Comparison of ENCODE assay signal across 19 cellular contexts in the genomic region with DNA sequence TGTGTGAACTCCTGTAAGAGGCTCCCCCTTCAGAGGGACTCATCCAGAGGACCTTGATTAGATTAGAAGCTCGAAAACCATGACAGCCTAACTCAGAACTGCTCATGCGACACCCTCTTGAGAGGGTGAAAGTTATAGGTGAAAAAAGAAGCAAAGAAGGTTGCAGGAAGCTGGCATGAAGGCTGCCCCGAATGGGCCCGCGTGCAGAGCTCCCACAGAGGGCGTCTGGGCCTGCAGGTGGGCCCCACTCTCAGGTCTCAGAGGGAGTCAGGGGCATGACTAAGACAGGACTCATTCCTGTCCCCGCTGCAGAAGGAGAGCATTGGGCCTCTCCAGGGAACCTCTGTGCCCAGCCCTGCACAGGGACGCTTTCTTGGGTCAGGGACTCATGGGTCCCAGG.
DNase-seq lines count a peak whose midpoint lies in the region; ATAC-seq, FAIRE-seq and TF ChIP-seq lines count a peak whose summit lies in the region.
"Had no signal": no experiment of that assay in that cellular context is flagged by ENCODE, and none has a peak within 500 bp of the region (broad histone marks: within the 10 kb centered on the region; RNA-seq: fewer than 3 reads in every experiment).

No MANE protein-coding gene starts in this region.

- H3K9me3 Mint-ChIP-seq in stimulated activated naive CD8-positive, alpha-beta T cell treated with anti-CD3 and anti-CD28 coated beads, Interleukin-15, amount 100 ng/mL, for 72 hours = no peaks in the 10 kb centered on the region

- DNase-seq in stimulated activated naive CD8-positive, alpha-beta T cell treated with anti-CD3 and anti-CD28 coated beads, Interleukin-15, amount 100 ng/mL, for 72 hours = no peak
- DNase-seq in stimulated activated naive CD8-positive, alpha-beta T cell treated with anti-CD3 and anti-CD28 coated beads, Interleukin-15, Interleukin-2, amounts not matched to agents 100 U/mL and 50 U/mL, for 24 hours = no peak
- DNase-seq in stomach = peak; percentile 15
- DNase-seq in OCI-M1 (lab: John Stamatoyannopoulos, UW) = no peak
- DNase-seq in OCI-M2 (lab: John Stamatoyannopoulos, UW; ENCODE audit: unreplicated experiment) = no peak
- DNase-seq in H54 (ENCODE audit: insufficient read length, low spot score) = no peak
- DNase-seq: GF-D8, H7, KBM-7, NCI-H1436 treated with DMSO at 0.1 percent for 48 hours, NCI-H2081, NCI-H510A treated with DMSO at 0.1 percent for 48 hours, Peyer's patch, Right ventricle myocardium superior had no signal

- H2AFZ ChIP-seq in OCI-LY1 (ENCODE audit: low read length) = no peak overlapping the region

- TF ChIP-seq POLR2A in stomach (IDR thresholded peaks at IDR 0.05) = no peak
- TF ChIP-seq POLR2A in H54 (IDR thresholded peaks at IDR 0.05; ENCODE audit: low read depth, low read length) = no peak

- peak overlapping the region; percentile 60 for H3K27ac ChIP-seq in OCI-LY1 (ENCODE audit: low read depth, low read length, poor library complexity, severe bottlenecking)
- no peak overlapping the region for H3K27ac ChIP-seq in stomach
- H3K27ac ChIP-seq: Peyer's patch, SK-N-MC had no signal

- 87 to 94% (median 93%) methylated on average over 8 of the region's 8 CpGs for WGBS in stomach, 5 donors

- no peak for TF ChIP-seq EP300 in stomach (IDR thresholded peaks at IDR 0.05)

- no peaks in the 10 kb centered on the region for H3K27me3 Mint-ChIP-seq in stimulated activated naive CD8-positive, alpha-beta T cell treated with anti-CD3 and anti-CD28 coated beads, Interleukin-15, amount 100 ng/mL, for 72 hours

- TF ChIP-seq CTCF in OCI-LY1 (IDR thresholded peaks at IDR 0.05; ENCODE audit: low read length) (no peak), stomach (IDR thresholded peaks at IDR 0.05) (no peak)

- H3K36me3 ChIP-seq in OCI-LY1 (ENCODE audit: insufficient read depth, low read length) = peaks cover 10% of the 10 kb centered on the region
- no peaks in the 10 kb centered on the region for H3K36me3 ChIP-seq in stomach
- H3K36me3 ChIP-seq: Peyer's patch had no signal

- H3K9ac ChIP-seq in OCI-LY1 (ENCODE audit: low read length) = no peak overlapping the region

- H3F3A ChIP-seq in OCI-LY1 (ENCODE audit: insufficient read depth, low read length) = no peaks in the 10 kb centered on the region

- intact Hi-C loops in stomach (cut with DNase I; ENCODE audit: low total_unique reads) = no loop called here

- FAIRE-seq in H54 (lab: Jason Lieb, UNC) = no peak
- FAIRE-seq: GM12891 had no signal

- H3K4me3 Mint-ChIP-seq in stimulated activated naive CD8-positive, alpha-beta T cell treated with anti-CD3 and anti-CD28 coated beads, Interleukin-15, amount 100 ng/mL, for 72 hours = no peak overlapping the region
- H3K4me3 Mint-ChIP-seq: CD14-positive monocyte had no signal

- H3K4me1 ChIP-seq in OCI-LY1 (ENCODE audit: insufficient read depth, low read length, severe bottlenecking) (peaks cover 53% of the 10 kb centered on the region), stomach (no peaks in the 10 kb centered on the region)
- H3K4me1 ChIP-seq: Peyer's patch had no signal

- no peaks in the 10 kb centered on the region for H3K79me2 ChIP-seq in OCI-LY1 (ENCODE audit: insufficient read depth, low read length)

- H3K27me3 ChIP-seq in OCI-LY1 (ENCODE audit: insufficient read depth, low read length) (no peaks in the 10 kb centered on the region), stomach (no peaks in the 10 kb centered on the region)
- H3K27me3 ChIP-seq: Peyer's patch had no signal

- H3K9me2 ChIP-seq in OCI-LY1 (ENCODE audit: low read depth, low read length) = no peaks in the 10 kb centered on the region

- H3K4me3 ChIP-seq in OCI-LY1 (ENCODE audit: low read depth, low read length, poor library complexity, severe bottlenecking) = peak overlapping the region; percentile 66
- H3K4me3 ChIP-seq in stomach = no peak overlapping the region
- H3K4me3 ChIP-seq: Peyer's patch, SK-N-MC had no signal

- no peaks in the 10 kb centered on the region for H3K4me1 Mint-ChIP-seq in stimulated activated naive CD8-positive, alpha-beta T cell treated with anti-CD3 and anti-CD28 coated beads, Interleukin-15, amount 100 ng/mL, for 72 hours
- H3K4me1 Mint-ChIP-seq: CD14-positive monocyte had no signal

- peak; percentile 32 for ATAC-seq in stimulated activated naive CD8-positive, alpha-beta T cell treated with anti-CD3 and anti-CD28 coated beads, Interleukin-15, amount 100 ng/mL, for 72 hours
- no peak for ATAC-seq in stimulated activated naive CD8-positive, alpha-beta T cell treated with anti-CD3 and anti-CD28 coated beads, Interleukin-15, Interleukin-2, amounts not matched to agents 100 U/mL and 50 U/mL, for 24 hours
- peak; percentile 49 for ATAC-seq in GM21619 (IDR thresholded peaks at IDR 0.05; ENCODE audit: unreplicated experiment)

- H3K9me3 ChIP-seq in OCI-LY1 (ENCODE audit: low read length) (no peaks in the 10 kb centered on the region), stomach (no peaks in the 10 kb centered on the region)
- H3K9me3 ChIP-seq: Peyer's patch had no signal

- no peaks in the 10 kb centered on the region for H4K20me1 ChIP-seq in OCI-LY1 (ENCODE audit: insufficient read depth, low read length)

- peak overlapping the region; percentile 66; the same call in 1 of the 2 replicates for H3K4me2 ChIP-seq in OCI-LY1 (ENCODE audit: low read length)

- H3K27ac Mint-ChIP-seq in stimulated activated naive CD8-positive, alpha-beta T cell treated with anti-CD3 and anti-CD28 coated beads, Interleukin-15, amount 100 ng/mL, for 72 hours = no peak overlapping the region
- H3K27ac Mint-ChIP-seq: CD14-positive monocyte had no signal
